Comparison of ENCODE assay signal across 8 cellular contexts in genomic region chr17:28712037-28712704, GRCh38. TPM values are rescaled to one million over a fixed set of nuclear protein-coding genes. Genes with fewer than 3 reads are reported as not detected.
DNase-seq lines count a peak whose midpoint lies in the region; ATAC-seq, FAIRE-seq and TF ChIP-seq lines count a peak whose summit lies in the region.

No MANE protein-coding gene starts in this region.

- TF ChIP-seq CTCF in endothelial cell of umbilical vein (IDR thresholded peaks at IDR 0.05; ENCODE audit: extremely low read depth in 1 of 2, insufficient read depth in 1 of 2, low read depth in 1 of 2, low read length in 2 of 2) (no peak), neutrophil (IDR thresholded peaks at IDR 0.05) (no peak), vagina (IDR thresholded peaks at IDR 0.05) (peak in 1 of 3 experiments; percentile 3)

- H2AFZ ChIP-seq in endothelial cell of umbilical vein (ENCODE audit: low read depth, low read length) = peak overlapping the region; percentile 11

- FAIRE-seq in endothelial cell of umbilical vein (lab: Jason Lieb, UNC) = peak; percentile 47

- intact Hi-C loops in endothelial cell of umbilical vein (cut with micrococcal nuclease) = loop anchor here (5.0 kb wide), 1 partner anchor 50 kb away; the partner anchor contains the start of genes SDF2 and SUPT6H
- intact Hi-C loops in vagina (cut with DNase I) = no loop called here

- no TSS peak for BruUV-seq in endothelial cell of umbilical vein (replicated peaks; lab: Mats Ljungman, UMichigan)

- no peaks in the 10 kb centered on the region for H3K9me3 ChIP-seq in HUES6 (ENCODE audit: control insufficient read depth, insufficient read depth, low read depth, low read length)
- no peaks in the 10 kb centered on the region for H3K9me3 ChIP-seq in endothelial cell of umbilical vein (replicated peaks; ENCODE audit: control insufficient read depth, insufficient read depth, low read length)
- no peaks in the 10 kb centered on the region for H3K9me3 ChIP-seq in neutrophil
- H3K9me3 ChIP-seq in vagina = no peaks in the 10 kb centered on the region

- TF ChIP-seq POLR2A in endothelial cell of umbilical vein (IDR thresholded peaks at IDR 0.05; ENCODE audit: low read depth, low read length) (no peak), vagina (IDR thresholded peaks at IDR 0.05) (no peak)

- H3K79me2 ChIP-seq in endothelial cell of umbilical vein (ENCODE audit: control insufficient read depth, insufficient read depth, low read length) = peaks cover 6% of the 10 kb centered on the region

- ATAC-seq in HG02870 (IDR thresholded peaks at IDR 0.05; ENCODE audit: unreplicated experiment) (no peak), GM21619 (IDR thresholded peaks at IDR 0.05; ENCODE audit: unreplicated experiment) (no peak)

- H3K9ac ChIP-seq in HUES6 (ENCODE audit: low read length) = peak overlapping the region; percentile 90
- no peak overlapping the region for H3K9ac ChIP-seq in endothelial cell of umbilical vein (replicated peaks; ENCODE audit: extremely low read depth, insufficient read depth, low read length)

- H3K36me3 ChIP-seq in HUES6 (ENCODE audit: control insufficient read depth, insufficient read depth, low read length) = peaks cover 30% of the 10 kb centered on the region
- H3K36me3 ChIP-seq in endothelial cell of umbilical vein (ENCODE audit: control insufficient read depth in 2 of 2, extremely low read depth in 1 of 2, insufficient read depth in 2 of 2, low read length in 2 of 2) = peaks cover 0 to 11% of the 10 kb centered on the region in 2 experiments
- no peaks in the 10 kb centered on the region for H3K36me3 ChIP-seq in neutrophil
- H3K36me3 ChIP-seq in vagina = peaks cover 0 to 11% of the 10 kb centered on the region in 2 donors

- H3K9me1 ChIP-seq in endothelial cell of umbilical vein (replicated peaks; ENCODE audit: control insufficient read depth, extremely low read depth, insufficient read depth, low read length) = no peaks in the 10 kb centered on the region

- POLR2A ChIA-PET in endothelial cell of umbilical vein (lab: Charles Lee) = interaction anchor here (1.6 kb wide), 1 partner anchor 7 kb away, joined by 12 read pairs; the partner anchor contains the start of gene RPL23A

- dilution Hi-C loops in endothelial cell of umbilical vein (cut with MboI; ENCODE audit: extremely low pct_ligation_motif_present, low sequenced_read_pairs) = no loop called here

- peaks cover 22% of the 10 kb centered on the region for H3K4me1 ChIP-seq in HUES6 (ENCODE audit: control insufficient read depth, insufficient read depth, low read length)
- H3K4me1 ChIP-seq in endothelial cell of umbilical vein (ENCODE audit: control insufficient read depth, extremely low read depth, insufficient read depth, low read length) = peaks cover 14% of the 10 kb centered on the region
- peaks cover 22 to 25% of the 10 kb centered on the region in 2 experiments for H3K4me1 ChIP-seq in neutrophil (ENCODE audit: control insufficient read depth in 1 of 2, insufficient read depth in 1 of 2, low read depth in 1 of 2, low read length in 1 of 2)
- H3K4me1 ChIP-seq in vagina = peaks cover 41% of the 10 kb centered on the region

- DNase-seq in EH (ENCODE audit: low read depth) (peak; percentile 27), endothelial cell of umbilical vein (ENCODE audit: low read depth, low spot score) (no peak), vagina (ENCODE audit: extremely low spot score in 2 of 2) (no peak)
- peak; percentile 30 to 64 for DNase-seq in activated CD4-positive, alpha-beta T cell treated with anti-CD3 and anti-CD28 coated beads, Interleukin-2, amount 50 U/mL, for 24 hours (ENCODE audit: low read depth in 1 of 2, low spot score in 1 of 2)

- H3K27ac ChIP-seq in HUES6 (ENCODE audit: low read depth, low read length) (peak overlapping the region; percentile 90; the same call in 1 of the 2 replicates), endothelial cell of umbilical vein (ENCODE audit: insufficient read depth, low read depth, low read length) (no peak overlapping the region), neutrophil (peak overlapping the region; percentile 80), vagina (peak overlapping the region; percentile 82)

- CTCF ChIA-PET in endothelial cell of umbilical vein (lab: Charles Lee) = interaction anchor here (0.7 to 5.2 kb wide), 3 partner anchors 14 to 190 kb away, joined by 3 to 21 read pairs (median 5); partner anchors contain the start of gene TLCD1

- peak overlapping the region; percentile 23 for H3K4me2 ChIP-seq in endothelial cell of umbilical vein (ENCODE audit: insufficient read depth, low read length)

- no peaks in the 10 kb centered on the region for H4K20me1 ChIP-seq in endothelial cell of umbilical vein (replicated peaks; ENCODE audit: control insufficient read depth, extremely low read depth, insufficient read depth, low read length)

- H3K27me3 ChIP-seq in HUES6 (ENCODE audit: control insufficient read depth, insufficient read depth, low read length) = no peaks in the 10 kb centered on the region
- no peaks in the 10 kb centered on the region for H3K27me3 ChIP-seq in endothelial cell of umbilical vein (ENCODE audit: control insufficient read depth in 2 of 2, insufficient read depth in 2 of 2, low read length in 2 of 2)
- H3K27me3 ChIP-seq in neutrophil = peaks cover 15% of the 10 kb centered on the region
- no peaks in the 10 kb centered on the region for H3K27me3 ChIP-seq in vagina

- H3K4me3 ChIP-seq in HUES6 (ENCODE audit: low read depth, low read length) = peak overlapping the region; percentile 82
- peak overlapping the region in 1 of 3 experiments; percentile 35 for H3K4me3 ChIP-seq in endothelial cell of umbilical vein (replicated peaks in 1 of 3; ENCODE audit: insufficient read depth in 1 of 3, low read depth in 1 of 3, low read length in 3 of 3)
- peak overlapping the region; percentile 86 to 96 for H3K4me3 ChIP-seq in neutrophil (ENCODE audit: low read depth in 1 of 2, low read length in 1 of 2)
- H3K4me3 ChIP-seq in vagina = peak overlapping the region; percentile 52 to 55

TF ChIP-seq in endothelial cell of umbilical vein, 7 proteins besides CTCF, POLR2A, EP300 and RAD21 (continues in another document):
- TF ChIP-seq FOS (IDR thresholded peaks at IDR 0.05; ENCODE audit: borderline replicate concordance, insufficient read depth, low read length) (no peak), EZH2 (IDR thresholded peaks at IDR 0.05; ENCODE audit: borderline replicate concordance, low read depth, low read length, severe bottlenecking) (no peak), GATA2 (IDR thresholded peaks at IDR 0.05; ENCODE audit: insufficient read depth, insufficient read length, low read depth, low read length) (no peak), MYC (IDR thresholded peaks at IDR 0.05; ENCODE audit: low read depth, low read length) (no peak)

RNA-seq across cellular contexts. Expression of gene PROCA1, which starts 0.5 kb away (rescaled TPM):
- total RNA-seq in endothelial cell of umbilical vein = 2.1 and 2.6 TPM in 2 replicates
- 2.0 and 2.1 TPM in 2 replicates for polyA plus RNA-seq in endothelial cell of umbilical vein
- polyA plus RNA-seq in endothelial cell of umbilical vein (2011; cell fraction: cytosol; rRNA removed) = 0.65 and 1.5 TPM in 2 replicates
- 8.1 and 10.7 TPM in 2 replicates for polyA plus RNA-seq in endothelial cell of umbilical vein (2011; cell fraction: nucleus; rRNA removed)
- 1.0 and 1.2 TPM in 2 replicates for polyA plus RNA-seq in endothelial cell of umbilical vein (2012)
- polyA minus RNA-seq in endothelial cell of umbilical vein = 1.2 and 3.5 TPM in 2 replicates
- 1.4 TPM for polyA minus RNA-seq in endothelial cell of umbilical vein (2011; cell fraction: cytosol; rRNA and poly(A)+ RNA removed)
- polyA minus RNA-seq in endothelial cell of umbilical vein (2011; cell fraction: nucleus; rRNA and poly(A)+ RNA removed) = 1.1 and 2.9 TPM in 2 replicates
- total RNA-seq in vagina = 1.5 TPM

RNA-seq across cellular contexts. Expression of gene RAB34, which starts 5.5 kb away (rescaled TPM):
- 62.3 and 87.1 TPM in 2 replicates for total RNA-seq in endothelial cell of umbilical vein
- 113 and 116 TPM in 2 replicates for polyA plus RNA-seq in endothelial cell of umbilical vein
- 104 and 108 TPM in 2 replicates for polyA plus RNA-seq in endothelial cell of umbilical vein (2011; cell fraction: cytosol; rRNA removed)
- 104 and 112 TPM in 2 replicates for polyA plus RNA-seq in endothelial cell of umbilical vein (2011; cell fraction: nucleus; rRNA removed)
- polyA plus RNA-seq in endothelial cell of umbilical vein (2012) = 137 and 148 TPM in 2 replicates
- 83.4 and 110 TPM in 2 replicates for polyA minus RNA-seq in endothelial cell of umbilical vein
- 101 TPM for polyA minus RNA-seq in endothelial cell of umbilical vein (2011; cell fraction: cytosol; rRNA and poly(A)+ RNA removed)
- 18.9 and 21.4 TPM in 2 replicates for polyA minus RNA-seq in endothelial cell of umbilical vein (2011; cell fraction: nucleus; rRNA and poly(A)+ RNA removed)
- 195 TPM for total RNA-seq in vagina

RNA-seq across cellular contexts. Expression of gene RPL23A, which starts 7.6 kb away (rescaled TPM):
- 1,554 and 1,573 TPM in 2 replicates for total RNA-seq in endothelial cell of umbilical vein
- 717 and 827 TPM in 2 replicates for polyA plus RNA-seq in endothelial cell of umbilical vein
- 993 and 1,226 TPM in 2 replicates for polyA plus RNA-seq in endothelial cell of umbilical vein (2011; cell fraction: cytosol; rRNA removed)
- polyA plus RNA-seq in endothelial cell of umbilical vein (2011; cell fraction: nucleus; rRNA removed) = 339 and 378 TPM in 2 replicates
- polyA plus RNA-seq in endothelial cell of umbilical vein (2012) = 2,014 and 2,153 TPM in 2 replicates
- 684 and 801 TPM in 2 replicates for polyA minus RNA-seq in endothelial cell of umbilical vein
- 892 TPM for polyA minus RNA-seq in endothelial cell of umbilical vein (2011; cell fraction: cytosol; rRNA and poly(A)+ RNA removed)
- 133 and 142 TPM in 2 replicates for polyA minus RNA-seq in endothelial cell of umbilical vein (2011; cell fraction: nucleus; rRNA and poly(A)+ RNA removed)
- total RNA-seq in vagina = 600 TPM

RNA-seq across cellular contexts. Expression of gene TLCD1, which starts 13.9 kb away (rescaled TPM):
- total RNA-seq in endothelial cell of umbilical vein = 1.8 and 2.6 TPM in 2 replicates
- polyA plus RNA-seq in endothelial cell of umbilical vein = 6.8 and 8.1 TPM in 2 replicates
- polyA plus RNA-seq in endothelial cell of umbilical vein (2011; cell fraction: cytosol; rRNA removed) = 3.7 and 4.1 TPM in 2 replicates
- polyA plus RNA-seq in endothelial cell of umbilical vein (2011; cell fraction: nucleus; rRNA removed) = 1.3 TPM in 2 replicates
- polyA plus RNA-seq in endothelial cell of umbilical vein (2012) = 4.2 and 4.8 TPM in 2 replicates
- polyA minus RNA-seq in endothelial cell of umbilical vein = 4.9 and 10.5 TPM in 2 replicates
- 15.7 TPM for polyA minus RNA-seq in endothelial cell of umbilical vein (2011; cell fraction: cytosol; rRNA and poly(A)+ RNA removed)
- 2.3 and 3.2 TPM in 2 replicates for polyA minus RNA-seq in endothelial cell of umbilical vein (2011; cell fraction: nucleus; rRNA and poly(A)+ RNA removed)
- total RNA-seq in vagina = 2.9 TPM

RNA-seq across cellular contexts. Expression of gene NEK8, which starts 16.4 kb away (rescaled TPM):
- 3.0 and 3.1 TPM in 2 replicates for total RNA-seq in endothelial cell of umbilical vein
- polyA plus RNA-seq in endothelial cell of umbilical vein = 3.2 and 3.6 TPM in 2 replicates
- polyA plus RNA-seq in endothelial cell of umbilical vein (2011; cell fraction: cytosol; rRNA removed) = 2.5 TPM in 2 replicates
- 9.8 and 10.0 TPM in 2 replicates for polyA plus RNA-seq in endothelial cell of umbilical vein (2011; cell fraction: nucleus; rRNA removed)
- polyA plus RNA-seq in endothelial cell of umbilical vein (2012) = 1.4 and 2.8 TPM in 2 replicates
- 8.2 and 12.0 TPM in 2 replicates for polyA minus RNA-seq in endothelial cell of umbilical vein
- 2.8 TPM for polyA minus RNA-seq in endothelial cell of umbilical vein (2011; cell fraction: cytosol; rRNA and poly(A)+ RNA removed)
- 3.2 and 5.9 TPM in 2 replicates for polyA minus RNA-seq in endothelial cell of umbilical vein (2011; cell fraction: nucleus; rRNA and poly(A)+ RNA removed)
- 0.98 TPM for total RNA-seq in vagina

Comparison
In these comparisons a context has a peak if more than half of its experiments do, and no peak if none do; other contexts are left out.
1. DNase-seq: peak in EH (single experiment) and activated CD4-positive, alpha-beta T cell treated with anti-CD3 and anti-CD28 coated beads, Interleukin-2, amount 50 U/mL, for 24 hours (2 of 2); none in endothelial cell of umbilical vein (single experiment) and vagina (0 of 2).